Comparison of ENCODE assay signal across 14 cellular contexts in genomic region chr4:142128529-142128928, GRCh38.
DNase-seq lines count a peak whose midpoint lies in the region; ATAC-seq and TF ChIP-seq lines count a peak whose summit lies in the region.
"Had no signal": no experiment of that assay in that cellular context is flagged by ENCODE, and none has a peak within 500 bp of the region (broad histone marks: within the 10 kb centered on the region; RNA-seq: fewer than 3 reads in every experiment).

No MANE protein-coding gene starts in this region.

- H3K27me3 ChIP-seq in adrenal gland (no peaks in the 10 kb centered on the region), left ventricle myocardium inferior (ENCODE audit: low read depth) (no peaks in the 10 kb centered on the region), gastrocnemius medialis (no peaks in the 10 kb centered on the region)

- H3K27ac Mint-ChIP-seq in activated CD4-positive, alpha-beta T cell treated with anti-CD3 and anti-CD28 coated beads for 36 hours = peak overlapping the region; percentile 66

- intact Hi-C loops in activated CD4-positive, alpha-beta T cell treated with anti-CD3 and anti-CD28 coated beads for 36 hours (cut with DNase I, micrococcal nuclease) = loop anchor here (5.0 kb wide), 2 partner anchors 224 to 279 kb away; no protein-coding TSS in a partner anchor
- intact Hi-C loops in adrenal gland (cut with DNase I) (loop anchor here in 1 of 2 donors (10.0 kb wide), 3 partner anchors 226 to 716 kb away; partner anchors contain the start of gene INPP4B), left ventricle myocardium inferior (cut with micrococcal nuclease) (loop anchor here (10.0 kb wide), 2 partner anchors 596 to 716 kb away; partner anchors contain the start of gene INPP4B), gastrocnemius medialis (cut with DNase I; ENCODE audit: low total_unique reads) (loop anchor here (2.0 to 10.0 kb wide), 4 partner anchors 66 to 718 kb away; partner anchors contain the start of gene INPP4B)

- H3K27me3 Mint-ChIP-seq in activated CD4-positive, alpha-beta T cell treated with anti-CD3 and anti-CD28 coated beads for 36 hours = no peaks in the 10 kb centered on the region

- H3K36me3 Mint-ChIP-seq in activated CD4-positive, alpha-beta T cell treated with anti-CD3 and anti-CD28 coated beads for 36 hours (ENCODE audit: low read depth) = peaks cover 18% of the 10 kb centered on the region

- H3K27ac ChIP-seq in adrenal gland = peak overlapping the region in 1 of 5 donors; percentile 30
- peak overlapping the region; percentile 18 for H3K27ac ChIP-seq in left ventricle myocardium inferior (replicated peaks)
- peak overlapping the region in 3 of 4 donors; percentile 15 to 47 (median 37) for H3K27ac ChIP-seq in gastrocnemius medialis

- H3K4me3 ChIP-seq in adrenal gland = no peak overlapping the region
- no peak overlapping the region for H3K4me3 ChIP-seq in left ventricle myocardium inferior
- no peak overlapping the region for H3K4me3 ChIP-seq in gastrocnemius medialis

- TF ChIP-seq POLR2A in adrenal gland (IDR thresholded peaks at IDR 0.05) (no peak), gastrocnemius medialis (IDR thresholded peaks at IDR 0.05) (no peak)

- H3K4me1 ChIP-seq in adrenal gland (replicated peaks in 1 of 2) (no peaks in the 10 kb centered on the region), left ventricle myocardium inferior (peaks cover 25% of the 10 kb centered on the region), gastrocnemius medialis (no peaks in the 10 kb centered on the region)

- TF ChIP-seq CTCF in adrenal gland (IDR thresholded peaks at IDR 0.05) (no peak), left ventricle myocardium inferior (IDR thresholded peaks at IDR 0.05; ENCODE audit: borderline replicate concordance) (no peak), gastrocnemius medialis (IDR thresholded peaks at IDR 0.05 in 4 of 5, conservative IDR thresholded peaks at IDR 0.05 in 1 of 5) (no peak)

- H3K4me3 Mint-ChIP-seq in activated CD4-positive, alpha-beta T cell treated with anti-CD3 and anti-CD28 coated beads for 36 hours = no peak overlapping the region

- ATAC-seq in activated CD4-positive, alpha-beta T cell treated with anti-CD3 and anti-CD28 coated beads for 36 hours = no peak
- ATAC-seq in gastrocnemius medialis = no peak

- no peaks in the 10 kb centered on the region for H3K9me3 Mint-ChIP-seq in activated CD4-positive, alpha-beta T cell treated with anti-CD3 and anti-CD28 coated beads for 36 hours (ENCODE audit: low read depth)

- no peak for DNase-seq in activated CD4-positive, alpha-beta T cell treated with anti-CD3 and anti-CD28 coated beads for 36 hours
- no peak for DNase-seq in activated CD4-positive, alpha-beta T cell treated with anti-CD3 and anti-CD28 coated beads for 48 hours
- DNase-seq in adrenal gland (peak in 6 of 7 donors; percentile 18 to 64 (median 26)), left ventricle myocardium inferior (no peak), gastrocnemius medialis (no peak), COLO668 (lab: John Stamatoyannopoulos, UW; ENCODE audit: unreplicated experiment) (no peak), C1 segment of cervical spinal cord (lab: John Stamatoyannopoulos, UW) (no peak)
- DNase-seq in activated effector memory CD4-positive, alpha-beta T cell treated with anti-CD3 and anti-CD28 coated beads, Interleukin-2, amount 50 U/mL, for 16 hours = no peak
- DNase-seq: 8988T; central memory CD4-positive, alpha-beta T cell; EL; KG1; NCI-H2081; stimulated activated CD4-positive, alpha-beta T cell treated with anti-CD3 and anti-CD28 coated beads, Interleukin-4, amount 100 ng/mL, for 4 hours had no signal

- CTCF ChIA-PET in activated CD4-positive, alpha-beta T cell treated with anti-CD3 and anti-CD28 coated beads for 36 hours (lab: Charles Lee) = interaction anchor here (0.6 to 1.9 kb wide), 8 partner anchors 12 to 718 kb away, joined by 3 to 6 read pairs (median 4); partner anchors contain the start of gene INPP4B

- H3K4me1 Mint-ChIP-seq in activated CD4-positive, alpha-beta T cell treated with anti-CD3 and anti-CD28 coated beads for 36 hours = peaks cover 31% of the 10 kb centered on the region

- POLR2A ChIA-PET in activated CD4-positive, alpha-beta T cell treated with anti-CD3 and anti-CD28 coated beads for 36 hours (lab: Charles Lee) = interaction anchor here (0.6 to 0.7 kb wide), 2 partner anchors 12 to 782 kb away, joined by 3 read pairs; no protein-coding TSS in a partner anchor

- in situ Hi-C loops in gastrocnemius medialis (cut with MboI; ENCODE audit: low sequenced_read_pairs in 4 of 4) = loop anchor here in 3 of 4 donors (10.0 to 25.0 kb wide), 3 partner anchors 584 to 716 kb away; partner anchors contain the start of gene INPP4B (in 3 of the 3)

- 25 to 60% (median 47%) methylated on average over 3 of the region's 3 CpGs for WGBS in adrenal gland, 4 donors

- no peaks in the 10 kb centered on the region for H3K9me3 ChIP-seq in adrenal gland (replicated peaks in 1 of 3)
- no peaks in the 10 kb centered on the region for H3K9me3 ChIP-seq in left ventricle myocardium inferior (replicated peaks)
- H3K9me3 ChIP-seq in gastrocnemius medialis = no peaks in the 10 kb centered on the region

- H3K36me3 ChIP-seq in adrenal gland (replicated peaks in 1 of 2) (no peaks in the 10 kb centered on the region), left ventricle myocardium inferior (no peaks in the 10 kb centered on the region), gastrocnemius medialis (no peaks in the 10 kb centered on the region)

Comparison
In these comparisons a context has a peak if more than half of its experiments do, and no peak if none do; other contexts are left out.
1. DNase-seq: peak in adrenal gland (6 of 7); none in activated CD4-positive, alpha-beta T cell treated with anti-CD3 and anti-CD28 coated beads for 36 hours (single experiment), activated CD4-positive, alpha-beta T cell treated with anti-CD3 and anti-CD28 coated beads for 48 hours (single experiment), left ventricle myocardium inferior (single experiment), gastrocnemius medialis (0 of 2), COLO668 (single experiment), activated effector memory CD4-positive, alpha-beta T cell treated with anti-CD3 and anti-CD28 coated beads, Interleukin-2, amount 50 U/mL, for 16 hours (single experiment) and C1 segment of cervical spinal cord (0 of 14).